ENCODE assay signal across 28 cellular contexts in genomic region chr6:50285735-50286134, GRCh38.
"Had no signal": no experiment of that assay in that cellular context is flagged by ENCODE, and none has a peak within 500 bp of the region (broad histone marks: within the 10 kb centered on the region; RNA-seq: fewer than 3 reads in every experiment).

No MANE protein-coding gene starts in this region.

- H3K27ac ChIP-seq: left lung, neural progenitor cell, neutrophil, parathyroid adenoma, psoas muscle, right atrium auricular region, right lobe of liver, stomach, testis, thyroid gland, transverse colon, upper lobe of left lung, vagina had no signal

- H3K4me2 ChIP-seq: neural progenitor cell had no signal

- H3K27me3 ChIP-seq: left lung, neural progenitor cell, neutrophil, right atrium auricular region, right lobe of liver, stomach, testis, thyroid gland, transverse colon, upper lobe of left lung, vagina had no signal

- H3K9me3 ChIP-seq: left lung, neutrophil, psoas muscle, right atrium auricular region, right lobe of liver, stomach, testis, thyroid gland, transverse colon, upper lobe of left lung, vagina had no signal

- H3K4me3 Mint-ChIP-seq: mesothelial cell of epicardium; naive B cell; natural killer cell; nephron progenitor cell; neural progenitor cell; stimulated activated naive B cell treated with anti-CD40 and anti-IgM and Interleukin-4, amounts not matched to agents 10 μg/mL and 1 μg/mL and 100 μg/mL, for 72 hours had no signal

- H3K9ac ChIP-seq: neural progenitor cell, parathyroid adenoma had no signal

- H3K4me3 ChIP-seq: left lung, lung, neural progenitor cell, psoas muscle, right atrium auricular region, right lobe of liver, stomach, testis, thyroid gland, transverse colon, upper lobe of left lung, vagina had no signal

- ATAC-seq: left colon; left lung; natural killer cell; psoas muscle; right lobe of liver; stimulated activated naive B cell treated with anti-CD40 and anti-IgM and Interleukin-4, amounts not matched to agents 10 μg/mL and 1 μg/mL and 100 μg/mL, for 72 hours; stimulated activated naive CD8-positive, alpha-beta T cell treated with anti-CD3 and anti-CD28 coated beads, Interleukin-15, Interleukin-2, amounts not matched to agents 100 U/mL and 50 U/mL, for 24 hours had no signal

- H3K9me3 Mint-ChIP-seq: mesothelial cell of epicardium, nephron progenitor cell, neural progenitor cell had no signal

- H3K4me1 ChIP-seq: left lung, neural progenitor cell, parathyroid adenoma, psoas muscle, right atrium auricular region, right lobe of liver, stomach, testis, thyroid gland, transverse colon, upper lobe of left lung, vagina had no signal

- H3K36me3 ChIP-seq: left lung, neural progenitor cell, neutrophil, right atrium auricular region, right lobe of liver, stomach, thyroid gland, transverse colon, upper lobe of left lung, vagina had no signal

- H3K36me3 Mint-ChIP-seq: mesothelial cell of epicardium; naive B cell; natural killer cell; neural progenitor cell; stimulated activated naive B cell treated with anti-CD40 and anti-IgM and Interleukin-4, amounts not matched to agents 10 μg/mL and 1 μg/mL and 100 μg/mL, for 72 hours had no signal

- H2AFZ ChIP-seq: neural progenitor cell, parathyroid adenoma had no signal

- DNase-seq: left colon; left lung; mesendoderm; naive B cell; natural killer cell; nephron progenitor cell; occipital lobe; psoas muscle; right lobe of liver; stimulated activated CD4-positive, alpha-beta T cell treated with anti-CD3 and anti-CD28 coated beads, Interleukin-12 subunit alpha, Interleukin-12 subunit beta, amount 100 ng/mL, for 4 hours; stimulated activated CD4-positive, alpha-beta T cell treated with anti-CD3 and anti-CD28 coated beads, Interleukin-15, amount 100 ng/mL, for 24 hours; stimulated activated CD4-positive, alpha-beta T cell treated with anti-CD3 and anti-CD28 coated beads, Interleukin-2, amount 100 ng/mL, for 24 hours; stimulated activated CD4-positive, alpha-beta T cell treated with anti-CD3 and anti-CD28 coated beads, Interleukin-4, amount 100 ng/mL, for 1 hour; stimulated activated naive B cell treated with anti-CD40 and anti-IgM and Interleukin-4, amounts not matched to agents 10 μg/mL and 1 μg/mL and 100 μg/mL, for 72 hours; stimulated activated naive CD8-positive, alpha-beta T cell treated with anti-CD3 and anti-CD28 coated beads, Interleukin-15, Interleukin-2, amounts not matched to agents 100 U/mL and 50 U/mL, for 24 hours; stomach; testis; thyroid gland; transverse colon; upper lobe of left lung had no signal

- H3K27me3 Mint-ChIP-seq: naive B cell; stimulated activated naive B cell treated with anti-CD40 and anti-IgM and Interleukin-4, amounts not matched to agents 10 μg/mL and 1 μg/mL and 100 μg/mL, for 72 hours had no signal

- H3K79me2 ChIP-seq: parathyroid adenoma had no signal

- H3K27ac Mint-ChIP-seq: mesothelial cell of epicardium; naive B cell; natural killer cell; nephron progenitor cell; neural progenitor cell; stimulated activated naive B cell treated with anti-CD40 and anti-IgM and Interleukin-4, amounts not matched to agents 10 μg/mL and 1 μg/mL and 100 μg/mL, for 72 hours had no signal

- H3K4me1 Mint-ChIP-seq: mesothelial cell of epicardium; naive B cell; natural killer cell; nephron progenitor cell; neural progenitor cell; stimulated activated naive B cell treated with anti-CD40 and anti-IgM and Interleukin-4, amounts not matched to agents 10 μg/mL and 1 μg/mL and 100 μg/mL, for 72 hours had no signal

- FAIRE-seq: keratinocyte had no signal
